Comparison of ENCODE assay signal across 1 cellular context in the genomic region with DNA sequence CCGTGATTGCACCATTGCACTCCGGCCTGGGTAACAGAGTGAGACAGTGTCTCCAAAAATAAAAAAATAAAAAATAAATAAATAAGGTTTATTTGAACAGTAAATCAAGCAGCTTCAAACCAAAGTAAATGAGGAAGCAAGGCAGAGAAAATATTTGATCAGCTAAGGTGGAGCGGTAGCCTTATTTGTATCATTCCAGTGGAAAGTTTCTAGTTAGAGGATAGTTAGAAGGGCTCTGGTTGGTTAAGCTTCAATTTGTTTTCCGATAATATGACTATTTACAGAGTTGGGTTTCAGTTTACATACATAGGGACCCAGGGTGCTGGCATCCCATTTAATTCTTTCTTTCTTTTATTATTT.
TF ChIP-seq lines count a peak whose summit lies in the region.

No MANE protein-coding gene starts in this region.

TF ChIP-seq in HepG2, 621 proteins besides CTCF, POLR2A, EP300 and RAD21:
- TF ChIP-seq SRF (IDR thresholded peaks at IDR 0.05; ENCODE audit: low read depth, low read length) = no peak
- TF ChIP-seq ELF3 (CRISPR knock-in tag; IDR thresholded peaks at IDR 0.05) = peak; percentile 22; the same call in 1 of the 2 replicates
- TF ChIP-seq RBAK (CRISPR knock-in tag; IDR thresholded peaks at IDR 0.05) = no peak
- no peak for TF ChIP-seq JUND (CRISPR knock-in tag; IDR thresholded peaks at IDR 0.05)
- TF ChIP-seq CCDC6 (CRISPR knock-in tag; IDR thresholded peaks at IDR 0.05) = no peak
- no peak for TF ChIP-seq SOX6 (IDR thresholded peaks at IDR 0.05)
- TF ChIP-seq SOX6 (CRISPR knock-in tag; IDR thresholded peaks at IDR 0.05) = no peak
TF ChIP-seq in HepG2: peak in this region for 1.
